In the genomic region with DNA sequence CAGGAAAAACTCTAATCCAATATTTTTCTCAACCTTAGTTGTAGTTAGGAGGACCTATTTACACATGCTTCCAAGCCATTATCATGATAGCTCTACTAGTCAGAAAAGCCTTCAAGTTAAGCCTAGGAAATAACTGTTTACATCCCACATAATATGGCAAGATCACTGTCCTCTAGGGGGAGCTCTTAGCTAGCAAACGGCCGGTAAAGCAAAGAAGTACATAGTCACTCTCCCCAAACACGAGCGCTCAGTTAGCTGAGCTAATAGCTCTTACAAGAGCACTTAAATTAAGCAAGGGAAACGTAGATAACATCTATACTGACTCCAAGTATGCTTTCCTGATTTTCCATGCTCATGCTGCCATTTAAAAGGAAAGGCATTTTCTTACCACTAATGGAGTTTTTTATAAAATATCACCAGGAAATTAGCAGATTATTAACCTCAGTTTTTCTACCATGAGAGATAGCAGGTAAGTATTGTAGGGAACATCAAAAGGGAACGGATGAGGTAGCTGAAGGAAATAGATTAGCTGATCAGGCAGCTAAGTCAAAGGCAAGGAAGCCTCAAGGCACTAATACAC, we compare ENCODE assay signal across 8 cellular contexts.
A peak's percentile ranks its signal among the peaks of the same experiment; 100 is the strongest.
DNase-seq lines count a peak whose midpoint lies in the region; ATAC-seq and TF ChIP-seq lines count a peak whose summit lies in the region.

No MANE protein-coding gene starts in this region.

- no peaks in the 10 kb centered on the region for H3K9me2 ChIP-seq in SK-N-SH

- no peaks in the 10 kb centered on the region for H3K9me3 Mint-ChIP-seq in Caco-2 (ENCODE audit: unreplicated experiment)

- H4K20me1 ChIP-seq in SK-N-SH (ENCODE audit: insufficient read depth), result no peaks in the 10 kb centered on the region

- TF ChIP-seq RAD21 in SK-N-SH (IDR thresholded peaks at IDR 0.05; ENCODE audit: low read length), result peak; percentile 67

- CTCF ChIA-PET in Caco-2 (lab: Charles Lee) (interaction anchor here (0.5 to 2.3 kb wide), 12 partner anchors 10 to 415 kb away, joined by 3 to 10 read pairs (median 4); no protein-coding TSS in a partner anchor), SK-N-SH (lab: Yijun Ruan, JAX) (interaction anchor here (0.6 to 2.7 kb wide), 17 partner anchors 7 to 1552 kb away, joined by 3 to 15 read pairs (median 4); no protein-coding TSS in a partner anchor)

- TF ChIP-seq EP300 in SK-N-SH (IDR thresholded peaks at IDR 0.05; ENCODE audit: borderline replicate concordance in 1 of 2, low read depth in 1 of 2, low read length in 1 of 2), result no peak

- DNase-seq in Caco-2, result peak; percentile 79 to 83
- DNase-seq in NCI-H146 (lab: John Stamatoyannopoulos, UW), result peak; percentile 73
- peak; percentile 62 for DNase-seq in SK-N-SH
- DNase-seq in amniotic epithelial cell (ENCODE audit: low read depth), result peak; percentile 81
- peak in 1 of 3 donors; percentile 27 for DNase-seq in right cardiac atrium
- DNase-seq in smooth muscle cell of the brain vasculature (ENCODE audit: low read depth, low spot score), result peak; percentile 70

- H3K4me2 ChIP-seq in SK-N-SH, result no peak overlapping the region

- POLR2A ChIA-PET in Caco-2 (lab: Charles Lee), result no interaction called here
- POLR2A ChIA-PET in SK-N-SH (lab: Yijun Ruan, JAX), result no interaction called here

- H3K9ac ChIP-seq in SK-N-SH, result no peak overlapping the region

- peaks cover 6% of the 10 kb centered on the region; the same call in 1 of the 2 replicates for H3K9me3 ChIP-seq in Caco-2
- no peaks in the 10 kb centered on the region for H3K9me3 ChIP-seq in SK-N-SH
- no peaks in the 10 kb centered on the region for H3K9me3 ChIP-seq in right cardiac atrium (ENCODE audit: control insufficient read depth, low read length)

- H3K36me3 Mint-ChIP-seq in Caco-2 (ENCODE audit: insufficient read depth, unreplicated experiment), result no peaks in the 10 kb centered on the region

- H3K4me1 Mint-ChIP-seq in Caco-2 (ENCODE audit: low read depth, unreplicated experiment), result no peaks in the 10 kb centered on the region

- 3% methylated on average over 6 of the region's 6 CpGs for WGBS in SK-N-SH (ENCODE audit: low lambda C conversion rate)
- WGBS in right cardiac atrium, result 9% methylated on average over 6 of the region's 6 CpGs

- intact Hi-C loops in Caco-2 (cut with micrococcal nuclease; ENCODE audit: unreplicated experiment) (loop anchor here (1.0 kb wide), 1 partner anchor 42 kb away; no protein-coding TSS in a partner anchor), right cardiac atrium (cut with DNase I) (no loop called here)

- peaks cover 4% of the 10 kb centered on the region for H3K27me3 Mint-ChIP-seq in Caco-2 (ENCODE audit: insufficient read depth, unreplicated experiment)

- no peaks in the 10 kb centered on the region for H3F3A ChIP-seq in SK-N-SH (replicated peaks; ENCODE audit: insufficient read depth)

- no peak overlapping the region for H3K4me3 Mint-ChIP-seq in Caco-2 (ENCODE audit: unreplicated experiment)

- H3K4me1 ChIP-seq in Caco-2 (0 out of 2 replicates have a peak, but pooled peaks cover 5% of the 10 kb centered on the region), SK-N-SH (ENCODE audit: control insufficient read depth in 1 of 2, insufficient read depth in 2 of 2, low read depth in 1 of 2, low read length in 1 of 2) (no peaks in the 10 kb centered on the region), right cardiac atrium (ENCODE audit: control insufficient read depth, insufficient read depth, low read length) (no peaks in the 10 kb centered on the region)

- no peaks in the 10 kb centered on the region for H3K27me3 ChIP-seq in Caco-2 (replicated peaks; ENCODE audit: control insufficient read depth, insufficient read depth, low read length)
- H3K27me3 ChIP-seq in SK-N-SH (ENCODE audit: insufficient read depth), result peaks cover 5% of the 10 kb centered on the region; the same call in 1 of the 2 replicates
- no peaks in the 10 kb centered on the region for H3K27me3 ChIP-seq in right cardiac atrium (ENCODE audit: control insufficient read depth, insufficient read depth)

- H3K27ac ChIP-seq in SK-N-SH (ENCODE audit: low read depth in 2 of 2, low read length in 1 of 2), result no peak overlapping the region
- H3K27ac ChIP-seq in right cardiac atrium (ENCODE audit: low read length), result no peak overlapping the region

- no peak overlapping the region for H3K4me3 ChIP-seq in Caco-2 (ENCODE audit: low read depth, low read length)
- no peak overlapping the region; a peak in 1 of 4 replicates for H3K4me3 ChIP-seq in SK-N-SH (ENCODE audit: low read depth in 2 of 2, low read length in 1 of 2)
- H3K4me3 ChIP-seq in right cardiac atrium (ENCODE audit: low read length), result no peak overlapping the region

- no peak overlapping the region for H3K27ac Mint-ChIP-seq in Caco-2 (ENCODE audit: unreplicated experiment)

- H3K79me2 ChIP-seq in SK-N-SH (ENCODE audit: insufficient read depth), result no peaks in the 10 kb centered on the region

- BruUV-seq in Caco-2 (replicated peaks; lab: Mats Ljungman, UMichigan), result no TSS peak

- no peaks in the 10 kb centered on the region for H3K36me3 ChIP-seq in Caco-2 (ENCODE audit: control insufficient read depth, insufficient read depth, low read length)
- no peaks in the 10 kb centered on the region for H3K36me3 ChIP-seq in SK-N-SH (replicated peaks in 1 of 2; ENCODE audit: control insufficient read depth in 1 of 2, insufficient read depth in 2 of 2, low read length in 1 of 2)

- peak; percentile 83 to 88 for TF ChIP-seq CTCF in Caco-2 (IDR thresholded peaks at IDR 0.05; ENCODE audit: insufficient read depth in 1 of 2, low read depth in 1 of 2, low read length in 1 of 2, severe bottlenecking in 1 of 2, unreplicated experiment in 1 of 2)
- TF ChIP-seq CTCF in SK-N-SH (IDR thresholded peaks at IDR 0.05), result peak; percentile 89

- no peak overlapping the region for H2AFZ ChIP-seq in SK-N-SH (ENCODE audit: low read depth)

- ATAC-seq in GM21576 (IDR thresholded peaks at IDR 0.05; ENCODE audit: unreplicated experiment) (peak; percentile 67), right cardiac atrium (peak; percentile 81 to 84), HG03571 (IDR thresholded peaks at IDR 0.05; ENCODE audit: unreplicated experiment) (no peak)

TF ChIP-seq in SK-N-SH, 30 proteins besides CTCF, POLR2A, EP300 and RAD21:
- TF ChIP-seq YY1 (IDR thresholded peaks at IDR 0.05; ENCODE audit: low read depth), result no peak
- TF ChIP-seq FOXM1 (IDR thresholded peaks at IDR 0.05; ENCODE audit: low read depth), result no peak
- no peak for TF ChIP-seq RFX5 (IDR thresholded peaks at IDR 0.05; ENCODE audit: low read length)
- TF ChIP-seq TAF1 (IDR thresholded peaks at IDR 0.05; ENCODE audit: borderline replicate concordance, low read depth, low read length), result no peak
- TF ChIP-seq ELF1 (IDR thresholded peaks at IDR 0.05), result no peak
- TF ChIP-seq, protein P1, sequence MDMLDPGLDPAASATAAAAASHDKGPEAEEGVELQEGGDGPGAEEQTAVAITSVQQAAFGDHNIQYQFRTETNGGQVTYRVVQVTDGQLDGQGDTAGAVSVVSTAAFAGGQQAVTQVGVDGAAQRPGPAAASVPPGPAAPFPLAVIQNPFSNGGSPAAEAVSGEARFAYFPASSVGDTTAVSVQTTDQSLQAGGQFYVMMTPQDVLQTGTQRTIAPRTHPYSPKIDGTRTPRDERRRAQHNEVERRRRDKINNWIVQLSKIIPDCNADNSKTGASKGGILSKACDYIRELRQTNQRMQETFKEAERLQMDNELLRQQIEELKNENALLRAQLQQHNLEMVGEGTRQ (IDR thresholded peaks at IDR 0.05; ENCODE audit: borderline replicate concordance, low read depth, low read length), result no peak
- no peak for TF ChIP-seq RCOR1 (IDR thresholded peaks at IDR 0.05; ENCODE audit: low read length)
- peak; percentile 32; the same call in 1 of the 2 replicates for TF ChIP-seq SMC3 (IDR thresholded peaks at IDR 0.05; ENCODE audit: low read depth, low read length)
- TF ChIP-seq RXRA (IDR thresholded peaks at IDR 0.05; ENCODE audit: borderline replicate concordance, low read depth), result no peak
